In the genomic region with DNA sequence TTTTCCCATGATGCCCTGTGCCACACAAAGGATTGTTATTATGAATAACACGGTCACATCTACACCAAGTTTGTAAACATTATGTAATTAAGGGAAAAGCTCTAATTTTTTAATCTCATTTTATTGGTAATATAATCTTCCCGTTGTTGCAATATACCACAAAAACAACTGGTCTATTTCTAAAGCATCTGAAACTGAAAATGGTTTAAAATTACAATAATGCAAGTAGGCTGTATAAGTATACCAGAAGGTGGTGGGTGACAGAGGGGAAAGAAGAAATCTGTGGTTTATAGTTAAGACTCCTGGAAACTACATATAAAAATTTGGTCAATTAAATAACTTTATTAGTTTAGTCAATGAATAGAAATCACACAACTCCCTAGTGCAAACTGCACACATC, we compare ENCODE assay signal across 25 cellular contexts. TPM values are rescaled to one million over a fixed set of nuclear protein-coding genes. Genes with fewer than 3 reads are reported as not detected.
A peak's percentile ranks its signal among the peaks of the same experiment; 100 is the strongest.
DNase-seq lines count a peak whose midpoint lies in the region; ATAC-seq and TF ChIP-seq lines count a peak whose summit lies in the region.
"Had no signal": no experiment of that assay in that cellular context is flagged by ENCODE, and none has a peak within 500 bp of the region (broad histone marks: within the 10 kb centered on the region; RNA-seq: fewer than 3 reads in every experiment).

No MANE protein-coding gene starts in this region.

- no peaks in the 10 kb centered on the region for H3K27me3 Mint-ChIP-seq in activated naive CD4-positive, alpha-beta T cell treated with anti-CD3 and anti-CD28 coated beads, Interleukin-2, amount 10 ng/mL, durations not matched to agents 7 days and 5 days
- H3K27me3 Mint-ChIP-seq in activated T-helper 17 cell treated with anti-CD3 and anti-CD28 coated beads, Interleukin-2, amount 50 U/mL, for 72 hours = no peaks in the 10 kb centered on the region
- H3K27me3 Mint-ChIP-seq in stimulated activated memory B cell treated with anti-CD40 and anti-IgM and Interleukin-4, amounts not matched to agents 10 μg/mL and 1 μg/mL and 100 μg/mL, for 72 hours = no peaks in the 10 kb centered on the region
- H3K27me3 Mint-ChIP-seq: activated B cell treated with CpG ODN at 0.5 μM for 24 hours; CD4-positive, alpha-beta T cell had no signal

- no peaks in the 10 kb centered on the region for H3F3A ChIP-seq in Loucy (ENCODE audit: low read depth)

- H3K79me2 ChIP-seq in Loucy (ENCODE audit: insufficient read depth, low read length) = peaks cover 98% of the 10 kb centered on the region

- H3K27ac Mint-ChIP-seq in activated naive CD4-positive, alpha-beta T cell treated with anti-CD3 and anti-CD28 coated beads, Interleukin-2, amount 10 ng/mL, durations not matched to agents 7 days and 5 days = peak overlapping the region; percentile 24
- H3K27ac Mint-ChIP-seq in activated T-helper 17 cell treated with anti-CD3 and anti-CD28 coated beads, Interleukin-2, amount 50 U/mL, for 72 hours = peak overlapping the region; percentile 77
- H3K27ac Mint-ChIP-seq in stimulated activated memory B cell treated with anti-CD40 and anti-IgM and Interleukin-4, amounts not matched to agents 10 μg/mL and 1 μg/mL and 100 μg/mL, for 72 hours = peak overlapping the region; percentile 23
- H3K27ac Mint-ChIP-seq: CD4-positive, alpha-beta T cell had no signal

- no peak overlapping the region for H3K4me3 Mint-ChIP-seq in activated naive CD4-positive, alpha-beta T cell treated with anti-CD3 and anti-CD28 coated beads, Interleukin-2, amount 10 ng/mL, durations not matched to agents 7 days and 5 days
- H3K4me3 Mint-ChIP-seq in activated T-helper 17 cell treated with anti-CD3 and anti-CD28 coated beads, Interleukin-2, amount 50 U/mL, for 72 hours = peak overlapping the region; percentile 82
- H3K4me3 Mint-ChIP-seq in stimulated activated memory B cell treated with anti-CD40 and anti-IgM and Interleukin-4, amounts not matched to agents 10 μg/mL and 1 μg/mL and 100 μg/mL, for 72 hours = no peak overlapping the region

- CTCF ChIA-PET in activated naive CD4-positive, alpha-beta T cell treated with anti-CD3 and anti-CD28 coated beads, Interleukin-2, amount 10 ng/mL, durations not matched to agents 7 days and 5 days (lab: Charles Lee) = interaction anchor here (3.3 kb wide), 1 partner anchor 40 kb away, joined by 19 read pairs; no protein-coding TSS in a partner anchor

- peaks cover 52% of the 10 kb centered on the region for H3K36me3 Mint-ChIP-seq in activated naive CD4-positive, alpha-beta T cell treated with anti-CD3 and anti-CD28 coated beads, Interleukin-2, amount 10 ng/mL, durations not matched to agents 7 days and 5 days
- peaks cover 97% of the 10 kb centered on the region for H3K36me3 Mint-ChIP-seq in activated T-helper 17 cell treated with anti-CD3 and anti-CD28 coated beads, Interleukin-2, amount 50 U/mL, for 72 hours (ENCODE audit: low read depth)
- H3K36me3 Mint-ChIP-seq in stimulated activated memory B cell treated with anti-CD40 and anti-IgM and Interleukin-4, amounts not matched to agents 10 μg/mL and 1 μg/mL and 100 μg/mL, for 72 hours = peaks cover 11% of the 10 kb centered on the region

- peaks cover 6% of the 10 kb centered on the region for H3K9me3 Mint-ChIP-seq in activated naive CD4-positive, alpha-beta T cell treated with anti-CD3 and anti-CD28 coated beads, Interleukin-2, amount 10 ng/mL, durations not matched to agents 7 days and 5 days
- peaks cover under 1% of the 10 kb centered on the region for H3K9me3 Mint-ChIP-seq in activated T-helper 17 cell treated with anti-CD3 and anti-CD28 coated beads, Interleukin-2, amount 50 U/mL, for 72 hours
- no peaks in the 10 kb centered on the region for H3K9me3 Mint-ChIP-seq in stimulated activated memory B cell treated with anti-CD40 and anti-IgM and Interleukin-4, amounts not matched to agents 10 μg/mL and 1 μg/mL and 100 μg/mL, for 72 hours
- H3K9me3 Mint-ChIP-seq: activated B cell treated with CpG ODN at 0.5 μM for 24 hours; CD4-positive, alpha-beta T cell had no signal

- H4K20me1 ChIP-seq in Loucy (ENCODE audit: insufficient read depth, low read length, poor library complexity, severe bottlenecking) = peaks cover 54% of the 10 kb centered on the region

- peak overlapping the region; percentile 11 for H3K9ac ChIP-seq in Loucy (ENCODE audit: low read depth, low read length, poor library complexity, severe bottlenecking)

- H3K9me3 ChIP-seq in Loucy (ENCODE audit: insufficient read depth, low read depth, low read length) = no peaks in the 10 kb centered on the region
- H3K9me3 ChIP-seq: neutrophil had no signal

- H3K4me3 ChIP-seq in Loucy (ENCODE audit: low read length, poor library complexity, severe bottlenecking) (peak overlapping the region; percentile 96), H7 (ENCODE audit: insufficient read depth, low read depth, low read length) (no peak overlapping the region)
- H3K4me3 ChIP-seq: skin epidermis, thoracic aorta had no signal

- H3K4me2 ChIP-seq in Loucy (ENCODE audit: low read depth, low read length, poor library complexity, severe bottlenecking) = peak overlapping the region; percentile 83

- TF ChIP-seq CTCF in Loucy (conservative IDR thresholded peaks at IDR 0.05; ENCODE audit: low read length) = no peak

- peaks cover 46% of the 10 kb centered on the region for H3K4me1 ChIP-seq in Loucy (ENCODE audit: insufficient read depth, low read length, poor library complexity, severe bottlenecking)

- no peak for DNase-seq in activated naive CD4-positive, alpha-beta T cell treated with anti-CD3 and anti-CD28 coated beads, Interleukin-2, amount 10 ng/mL, durations not matched to agents 7 days and 5 days
- DNase-seq in activated naive CD4-positive, alpha-beta T cell treated with anti-CD3 and anti-CD28 coated beads, Interleukin-2, amount 50 U/mL, for 16 hours = no peak
- DNase-seq in H7 = no peak
- DNase-seq in HCEC 1CT = no peak
- DNase-seq in mucosa of gallbladder (ENCODE audit: low spot score) = no peak
- DNase-seq: activated B cell treated with CpG ODN at 0.5 μM for 24 hours; activated effector memory CD4-positive, alpha-beta T cell treated with anti-CD3 and anti-CD28 coated beads, Interleukin-2, amount 50 U/mL, for 16 hours; amniotic stem cell; CD4-positive, alpha-beta T cell; cortex of kidney; DMS153; GDM1; glutamatergic neuron; KG1; kidney glomerular epithelial cell; NCI-H1105 treated with DMSO at 0.1 percent for 48 hours; NCI-H2107; stimulated activated CD4-positive, alpha-beta T cell treated with anti-CD3 and anti-CD28 coated beads, Interleukin-1b, Interleukin-23, amount 100 ng/mL, for 48 hours; T-helper 9 cell had no signal

- H3K27me3 ChIP-seq in Loucy (ENCODE audit: insufficient read depth, low read length, poor library complexity, severe bottlenecking) (no peaks in the 10 kb centered on the region), H7 (ENCODE audit: control insufficient read depth, insufficient read depth, low read length) (peaks cover 5% of the 10 kb centered on the region)

- no peaks in the 10 kb centered on the region for H3K9me2 ChIP-seq in Loucy (replicated peaks; ENCODE audit: low read depth, low read length)

- no peak for ATAC-seq in activated T-helper 17 cell treated with anti-CD3 and anti-CD28 coated beads, Interleukin-2, amount 50 U/mL, for 72 hours (replicated peaks)
- ATAC-seq in stimulated activated memory B cell treated with anti-CD40 and anti-IgM and Interleukin-4, amounts not matched to agents 10 μg/mL and 1 μg/mL and 100 μg/mL, for 72 hours = no peak

- no peak overlapping the region for H2AFZ ChIP-seq in Loucy (ENCODE audit: low read length)

- no peaks in the 10 kb centered on the region for H3K36me3 ChIP-seq in Loucy (ENCODE audit: insufficient read depth, low read length)
- no peaks in the 10 kb centered on the region for H3K36me3 ChIP-seq in H7 (replicated peaks; ENCODE audit: control insufficient read depth, insufficient read depth, low read length)
- H3K36me3 ChIP-seq: neutrophil, thoracic aorta had no signal

- H3K4me1 Mint-ChIP-seq in activated naive CD4-positive, alpha-beta T cell treated with anti-CD3 and anti-CD28 coated beads, Interleukin-2, amount 10 ng/mL, durations not matched to agents 7 days and 5 days = peaks cover 72% of the 10 kb centered on the region
- peaks cover 38% of the 10 kb centered on the region for H3K4me1 Mint-ChIP-seq in activated T-helper 17 cell treated with anti-CD3 and anti-CD28 coated beads, Interleukin-2, amount 50 U/mL, for 72 hours
- H3K4me1 Mint-ChIP-seq in stimulated activated memory B cell treated with anti-CD40 and anti-IgM and Interleukin-4, amounts not matched to agents 10 μg/mL and 1 μg/mL and 100 μg/mL, for 72 hours = peaks cover 68% of the 10 kb centered on the region

RNA-seq across cellular contexts. Expression of gene DDHD1, which starts 5.2 kb away (rescaled TPM):
- 100 to 1,000 TPM in 1 of 2 donors, 10 to 100 TPM in 1; 46.7 to 146 TPM for total RNA-seq in activated T-helper 17 cell treated with anti-CD3 and anti-CD28 coated beads, Interleukin-2, amount 50 U/mL, for 72 hours
- total RNA-seq in H7 (2014; rRNA removed; shearing (Covaris generic)) = 8.1 and 12.5 TPM in 2 replicates
- total RNA-seq in mucosa of gallbladder = 12.7 TPM

Comparison
In these comparisons a context has a peak if more than half of its experiments do, and no peak if none do; other contexts are left out.
1. H3K27ac Mint-ChIP-seq: peak in every context shown above with its lines; median percentile 77 in activated T-helper 17 cell treated with anti-CD3 and anti-CD28 coated beads, Interleukin-2, amount 50 U/mL, for 72 hours; 24 in activated naive CD4-positive, alpha-beta T cell treated with anti-CD3 and anti-CD28 coated beads, Interleukin-2, amount 10 ng/mL, durations not matched to agents 7 days and 5 days; 23 in stimulated activated memory B cell treated with anti-CD40 and anti-IgM and Interleukin-4, amounts not matched to agents 10 μg/mL and 1 μg/mL and 100 μg/mL, for 72 hours.